In genomic region chr1:16321176-16321867, GRCh38 we compare ENCODE assay signal across 18 cellular contexts. TPM values are rescaled to one million over a fixed set of nuclear protein-coding genes. Genes with fewer than 3 reads are reported as not detected.
DNase-seq lines count a peak whose midpoint lies in the region; ATAC-seq and TF ChIP-seq lines count a peak whose summit lies in the region.
"Had no signal": no experiment of that assay in that cellular context is flagged by ENCODE, and none has a peak within 500 bp of the region (broad histone marks: within the 10 kb centered on the region; RNA-seq: fewer than 3 reads in every experiment).

No MANE protein-coding gene starts in this region.

- no peak overlapping the region for H3K27ac ChIP-seq in CD4-positive, alpha-beta memory T cell (ENCODE audit: low read depth, low read length)
- H3K27ac ChIP-seq in esophagus squamous epithelium = peak overlapping the region; percentile 25 to 57 (median 34)
- H3K27ac ChIP-seq in trophoblast cell (ENCODE audit: low read depth, low read length) = no peak overlapping the region
- H3K27ac ChIP-seq: thyroid gland had no signal

- no peak overlapping the region for H3K18ac ChIP-seq in trophoblast cell (ENCODE audit: low read length)

- H3K14ac ChIP-seq in trophoblast cell (ENCODE audit: low read length) = no peak overlapping the region

- H2AK5ac ChIP-seq in trophoblast cell (ENCODE audit: low read length) = no peak overlapping the region

- no peaks in the 10 kb centered on the region for H3K36me3 ChIP-seq in CD4-positive, alpha-beta memory T cell (ENCODE audit: insufficient read depth, low read length)
- H3K36me3 ChIP-seq in esophagus squamous epithelium = peaks cover 0 to 10% (median 0%) of the 10 kb centered on the region in 3 donors
- no peaks in the 10 kb centered on the region for H3K36me3 ChIP-seq in BE2C
- H3K36me3 ChIP-seq in trophoblast cell (ENCODE audit: control insufficient read depth in 1 of 2, insufficient read depth in 2 of 2, low read length in 2 of 2) = peaks cover 0 to 2% of the 10 kb centered on the region in 2 experiments
- H3K36me3 ChIP-seq: thyroid gland had no signal

- ATAC-seq in HG02588 (IDR thresholded peaks at IDR 0.05; ENCODE audit: unreplicated experiment) = no peak

- H3K9me3 Mint-ChIP-seq in CD4-positive, alpha-beta memory T cell = no peaks in the 10 kb centered on the region
- H3K9me3 Mint-ChIP-seq: activated T-helper 2 cell treated with anti-CD3 and anti-CD28 coated beads, Interferon-gamma antibody, Interleukin-2, Interleukin-4, amounts not matched to agents 10 μg/mL and 5 μg/mL and 100 μg/mL, durations not matched to agents 14 hours and 24 hours and 36 hours had no signal

- peaks cover 6 to 9% of the 10 kb centered on the region in 2 donors for H3K36me3 Mint-ChIP-seq in CD4-positive, alpha-beta memory T cell

- H4K8ac ChIP-seq in trophoblast cell (ENCODE audit: low read depth, low read length) = no peak overlapping the region

- H3K79me1 ChIP-seq in trophoblast cell (ENCODE audit: low read length) = no peaks in the 10 kb centered on the region

- peaks cover 10 to 24% (median 19%) of the 10 kb centered on the region in 4 donors for H3K4me1 Mint-ChIP-seq in CD4-positive, alpha-beta memory T cell

- intact Hi-C loops in CD4-positive, alpha-beta memory T cell (cut with micrococcal nuclease) = no loop called here
- intact Hi-C loops in esophagus squamous epithelium (cut with DNase I) = no loop called here

- H3K4me1 ChIP-seq in CD4-positive, alpha-beta memory T cell (ENCODE audit: insufficient read depth, low read length) = no peaks in the 10 kb centered on the region
- H3K4me1 ChIP-seq in esophagus squamous epithelium = peaks cover 14 to 98% (median 55%) of the 10 kb centered on the region in 3 donors
- H3K4me1 ChIP-seq in BE2C = no peaks in the 10 kb centered on the region
- H3K4me1 ChIP-seq in trophoblast cell (ENCODE audit: control insufficient read depth in 1 of 2, insufficient read depth in 2 of 2, low read length in 2 of 2) = peaks cover 0 to 4% of the 10 kb centered on the region in 2 experiments

- H3K4me3 ChIP-seq in CD4-positive, alpha-beta memory T cell (ENCODE audit: low read length in 2 of 2) = no peak overlapping the region
- H3K4me3 ChIP-seq in esophagus squamous epithelium = no peak overlapping the region
- H3K4me3 ChIP-seq in BE2C (ENCODE audit: low read depth, low read length) = no peak overlapping the region
- H3K4me3 ChIP-seq in trophoblast cell (ENCODE audit: low read depth, low read length) = no peak overlapping the region
- H3K4me3 ChIP-seq: thyroid gland had no signal

- 31 to 38% methylated on average over 4 of the region's 4 CpGs for WGBS in esophagus squamous epithelium, 2 donors
- no CpG with 5 or more reads among the region's 4 CpGs for WGBS in trophoblast cell (ENCODE audit: extremely low coverage, insufficient coverage, insufficient read length)

- CTCF ChIA-PET in CD4-positive, alpha-beta memory T cell (lab: Charles Lee; ENCODE audit: partially characterized antibody) = no interaction called here

- no peaks in the 10 kb centered on the region for H3K27me3 Mint-ChIP-seq in CD4-positive, alpha-beta memory T cell

- H2AFZ ChIP-seq in trophoblast cell (ENCODE audit: insufficient read depth, low read length, poor library complexity) = no peak overlapping the region

- DNase-seq in CD4-positive, alpha-beta memory T cell = no peak
- DNase-seq in NCI-H526 treated with DMSO at 0.1 percent for 48 hours (lab: John Stamatoyannopoulos, UW) = peak; percentile 78
- no peak for DNase-seq in esophagus squamous epithelium (lab: John Stamatoyannopoulos, UW)
- DNase-seq in renal cortical epithelial cell (ENCODE audit: low read depth) = peak; percentile 24
- DNase-seq in BE2C = no peak
- DNase-seq in trophoblast cell = no peak
- DNase-seq: anterior cingulate cortex; C1 segment of cervical spinal cord; cortex of kidney; erythroblast; hippocampal formation; MV-4-11; NCI-H2081 treated with DMSO at 0.1 percent for 48 hours; NCI-H748 treated with DMSO at 0.1 percent for 48 hours; stimulated activated CD4-positive, alpha-beta T cell treated with anti-CD3 and anti-CD28 coated beads, Interleukin-4, amount 100 ng/mL, for 1 hour had no signal

- no peak overlapping the region for H2BK120ac ChIP-seq in trophoblast cell (ENCODE audit: insufficient read depth, low read length, poor library complexity)

- no peak overlapping the region for H3K9ac ChIP-seq in trophoblast cell (ENCODE audit: low read length)

- H3K4ac ChIP-seq in trophoblast cell (ENCODE audit: low read depth, low read length) = no peak overlapping the region

- no peak overlapping the region for H3K4me3 Mint-ChIP-seq in CD4-positive, alpha-beta memory T cell

- no peaks in the 10 kb centered on the region for H3K9me3 ChIP-seq in CD4-positive, alpha-beta memory T cell (ENCODE audit: control insufficient read depth in 1 of 2, low read length in 2 of 2)
- H3K9me3 ChIP-seq in esophagus squamous epithelium = no peaks in the 10 kb centered on the region
- no peaks in the 10 kb centered on the region for H3K9me3 ChIP-seq in BE2C
- H3K9me3 ChIP-seq in trophoblast cell (ENCODE audit: insufficient read depth, low read depth, low read length) = no peaks in the 10 kb centered on the region
- H3K9me3 ChIP-seq: thyroid gland had no signal

- no peaks in the 10 kb centered on the region for H3K79me2 ChIP-seq in trophoblast cell (ENCODE audit: control insufficient read depth, insufficient read depth, low read length, poor library complexity)

- H3K27me3 ChIP-seq in CD4-positive, alpha-beta memory T cell (ENCODE audit: insufficient read depth, low read length) = no peaks in the 10 kb centered on the region
- H3K27me3 ChIP-seq in esophagus squamous epithelium (no peaks in the 10 kb centered on the region), BE2C (no peaks in the 10 kb centered on the region), trophoblast cell (ENCODE audit: insufficient read depth, low read length) (no peaks in the 10 kb centered on the region)
- H3K27me3 ChIP-seq: thyroid gland had no signal

- no peak overlapping the region for H3K4me2 ChIP-seq in trophoblast cell (ENCODE audit: low read length)

- H4K91ac ChIP-seq in trophoblast cell (ENCODE audit: low read depth, low read length) = no peak overlapping the region

- H2BK12ac ChIP-seq in trophoblast cell (ENCODE audit: low read length) = no peak overlapping the region

- no peak overlapping the region for H4K12ac ChIP-seq in trophoblast cell (ENCODE audit: low read depth, low read length)

- TF ChIP-seq POLR2A in esophagus squamous epithelium (IDR thresholded peaks at IDR 0.05) = no peak

- TF ChIP-seq CTCF in esophagus squamous epithelium (IDR thresholded peaks at IDR 0.05) (no peak), BE2C (IDR thresholded peaks at IDR 0.05; ENCODE audit: low read depth, low read length) (no peak)

- POLR2A ChIA-PET in CD4-positive, alpha-beta memory T cell (lab: Charles Lee; ENCODE audit: partially characterized antibody) = no interaction called here

- H3K27ac Mint-ChIP-seq in CD4-positive, alpha-beta memory T cell = peak overlapping the region in 4 of 7 donors; percentile 37 to 83 (median 43)
- H3K27ac Mint-ChIP-seq: activated T-helper 2 cell treated with anti-CD3 and anti-CD28 coated beads, Interferon-gamma antibody, Interleukin-2, Interleukin-4, amounts not matched to agents 10 μg/mL and 5 μg/mL and 100 μg/mL, durations not matched to agents 14 hours and 24 hours and 36 hours had no signal

- H3K23ac ChIP-seq in trophoblast cell (ENCODE audit: low read length) = no peak overlapping the region

- H2BK5ac ChIP-seq in trophoblast cell (ENCODE audit: low read depth, low read length, poor library complexity) = no peak overlapping the region

RNA-seq across cellular contexts. Expression of gene FBXO42, which starts 31.0 kb away (rescaled TPM):
- total RNA-seq in CD4-positive, alpha-beta memory T cell = 10 to 100 TPM; 21.6 to 25.6 TPM
- polyA plus RNA-seq in CD4-positive, alpha-beta memory T cell = 10 to 100 TPM; 18.2 to 22.7 TPM
- total RNA-seq in esophagus squamous epithelium = 10 to 100 TPM; 15.9 to 29.0 (median 20.2) TPM
- 7.3 and 19.5 TPM in 2 replicates for total RNA-seq in renal cortical epithelial cell
- polyA plus RNA-seq in BE2C (2012; ENCODE audit: insufficient read depth, insufficient read length, low read depth) = 11.8 TPM
- polyA plus RNA-seq in trophoblast cell (2013) = 10.4 and 11.3 TPM in 2 replicates

RNA-seq across cellular contexts. Expression of gene SZRD1, which starts 45.7 kb away (rescaled TPM):
- total RNA-seq in CD4-positive, alpha-beta memory T cell = 10 to 100 TPM; 79.1 to 81.0 TPM
- polyA plus RNA-seq in CD4-positive, alpha-beta memory T cell = 10 to 100 TPM; 41.6 to 56.7 TPM
- 10 to 100 TPM; 51.7 to 65.0 (median 58.5) TPM for total RNA-seq in esophagus squamous epithelium
- 22.7 and 42.3 TPM in 2 replicates for total RNA-seq in renal cortical epithelial cell
- 174 TPM for polyA plus RNA-seq in BE2C (2012; ENCODE audit: insufficient read depth, insufficient read length, low read depth)
- polyA plus RNA-seq in trophoblast cell (2013) = 80.6 and 85.6 TPM in 2 replicates

Comparison
In these comparisons a context has a peak if more than half of its experiments do, and no peak if none do; other contexts are left out.
1. DNase-seq: peak in NCI-H526 treated with DMSO at 0.1 percent for 48 hours (single experiment) and renal cortical epithelial cell (single experiment); none in CD4-positive, alpha-beta memory T cell (0 of 5), esophagus squamous epithelium (single experiment), BE2C (single experiment) and trophoblast cell (0 of 2).
2. H3K27ac ChIP-seq: peak in esophagus squamous epithelium (4 of 4); none in CD4-positive, alpha-beta memory T cell (single experiment) and trophoblast cell (single experiment).